ENCODE assay signal across 8 cellular contexts in genomic region chr15:83282859-83283812, GRCh38. TPM values are rescaled to one million over a fixed set of nuclear protein-coding genes. Genes with fewer than 3 reads are reported as not detected.
A peak's percentile ranks its signal among the peaks of the same experiment; 100 is the strongest.
DNase-seq lines count a peak whose midpoint lies in the region; ATAC-seq, FAIRE-seq and TF ChIP-seq lines count a peak whose summit lies in the region.

No MANE protein-coding gene starts in this region.

- no peaks in the 10 kb centered on the region for H3K9me1 ChIP-seq in keratinocyte (ENCODE audit: control insufficient read depth, extremely low read depth, insufficient read depth, low read length)

- CTCF ChIA-PET in MCF 10A (lab: Yijun Ruan, JAX), result interaction anchor here (0.7 to 1.3 kb wide), 4 partner anchors 39 to 153 kb away, joined by 3 read pairs; no protein-coding TSS in a partner anchor

- H2AFZ ChIP-seq in keratinocyte (ENCODE audit: control insufficient read depth, low read length), result no peak overlapping the region

- H3K27me3 ChIP-seq in keratinocyte (ENCODE audit: control insufficient read depth, extremely low read depth, insufficient read depth, low read length) (no peaks in the 10 kb centered on the region), thoracic aorta (replicated peaks; ENCODE audit: insufficient read depth) (peaks cover 18% of the 10 kb centered on the region)

- peaks cover 8% of the 10 kb centered on the region for H4K20me1 ChIP-seq in keratinocyte (ENCODE audit: control insufficient read depth, extremely low read depth, insufficient read depth, low read length)

- no peak for ATAC-seq in thoracic aorta (ENCODE audit: insufficient number of reproducible peaks, low FRiP score, low read depth)
- no peak for ATAC-seq in HG03571 (IDR thresholded peaks at IDR 0.05; ENCODE audit: unreplicated experiment)

- POLR2A ChIA-PET in MCF 10A (lab: Yijun Ruan, JAX), result interaction anchor here (0.5 to 11.4 kb wide), 14 partner anchors 8 to 670 kb away, joined by 3 to 269 read pairs (median 5); partner anchors contain the start of gene C15orf40

- H3K9me3 ChIP-seq in keratinocyte (ENCODE audit: control insufficient read depth, low read depth, low read length), result no peaks in the 10 kb centered on the region
- no peaks in the 10 kb centered on the region for H3K9me3 ChIP-seq in thoracic aorta

- H3K36me3 Mint-ChIP-seq in MCF 10A (ENCODE audit: insufficient read depth, unreplicated experiment), result peaks cover 54% of the 10 kb centered on the region

- H3K4me2 ChIP-seq in keratinocyte (ENCODE audit: control insufficient read depth, extremely low read depth, insufficient read depth, low read depth, low read length), result peak overlapping the region; percentile 87

- H3K36me3 ChIP-seq in keratinocyte (ENCODE audit: control insufficient read depth in 2 of 2, extremely low read depth in 1 of 2, insufficient read depth in 2 of 2, low read length in 2 of 2) (peaks cover 5 to 28% of the 10 kb centered on the region in 2 experiments), thoracic aorta (no peaks in the 10 kb centered on the region)

- H3K4me3 Mint-ChIP-seq in MCF 10A (ENCODE audit: unreplicated experiment), result peak overlapping the region; percentile 99

- H3K27ac ChIP-seq in keratinocyte (ENCODE audit: control insufficient read depth, insufficient read depth, low read length) (peak overlapping the region; percentile 88), thoracic aorta (no peak overlapping the region)

- TF ChIP-seq CTCF in MCF 10A (IDR thresholded peaks at IDR 0.05; ENCODE audit: unreplicated experiment) (no peak), keratinocyte (optimal IDR thresholded peaks at IDR 0.05 in 1 of 3, IDR thresholded peaks at IDR 0.05 in 1 of 3, conservative IDR thresholded peaks at IDR 0.05 in 1 of 3; ENCODE audit: extremely low read depth in 1 of 3, insufficient read depth in 2 of 3, low read length in 3 of 3) (no peak), thoracic aorta (IDR thresholded peaks at IDR 0.05) (no peak)

- BruUV-seq in MCF 10A (replicated peaks; lab: Mats Ljungman, UMichigan), result no TSS peak

- H3K4me1 ChIP-seq in keratinocyte (ENCODE audit: control insufficient read depth, extremely low read depth, insufficient read depth, low read length) (peaks cover 45% of the 10 kb centered on the region), thoracic aorta (ENCODE audit: control insufficient read depth in 1 of 2, low read depth in 2 of 2) (peaks cover 7 to 9% of the 10 kb centered on the region in 2 donors)

- H3K4me3 ChIP-seq in keratinocyte (ENCODE audit: control insufficient read depth in 2 of 3, extremely low read depth in 1 of 3, insufficient read depth in 2 of 3, low read depth in 1 of 3, low read length in 3 of 3) (peak overlapping the region; percentile 79 to 90 (median 83)), thoracic aorta (peak overlapping the region; percentile 67)

- H3K9ac ChIP-seq in keratinocyte (ENCODE audit: control insufficient read depth, extremely low read depth, insufficient read depth, low read length), result peak overlapping the region; percentile 94

- H3K4me1 Mint-ChIP-seq in MCF 10A (ENCODE audit: insufficient read depth, unreplicated experiment), result peaks cover 56% of the 10 kb centered on the region

- peak; percentile 18 for DNase-seq in activated CD4-positive, alpha-beta T cell treated with anti-CD3 and anti-CD28 coated beads for 48 hours
- DNase-seq in activated CD4-positive, alpha-beta T cell treated with anti-CD3 and anti-CD28 coated beads for 4 hours, result no peak
- DNase-seq in MCF 10A (ENCODE audit: unreplicated experiment) (peak; percentile 63), keratinocyte (ENCODE audit: low read depth, low spot score) (no peak), thoracic aorta (ENCODE audit: low spot score) (no peak), NCI-H2196 (lab: John Stamatoyannopoulos, UW; ENCODE audit: unreplicated experiment) (no peak), NCI-H2107 treated with DMSO at 0.1 percent for 48 hours (lab: John Stamatoyannopoulos, UW; ENCODE audit: unreplicated experiment) (no peak)

- H3K27ac Mint-ChIP-seq in MCF 10A (ENCODE audit: low read depth, unreplicated experiment), result peak overlapping the region; percentile 99

- no peak for FAIRE-seq in keratinocyte (lab: Jason Lieb, UNC)

- intact Hi-C loops in MCF 10A (cut with micrococcal nuclease), result loop anchor here (2.0 kb wide), 2 partner anchors 96 to 154 kb away; no protein-coding TSS in a partner anchor

- peaks cover 65% of the 10 kb centered on the region for H3K79me2 ChIP-seq in keratinocyte (ENCODE audit: control insufficient read depth, insufficient read depth, low read length)

- no peaks in the 10 kb centered on the region for H3K9me3 Mint-ChIP-seq in MCF 10A (ENCODE audit: unreplicated experiment)

- dilution Hi-C loops in keratinocyte (cut with MboI; ENCODE audit: extremely low pct_ligation_motif_present, low sequenced_read_pairs), result no loop called here

- H3K27me3 Mint-ChIP-seq in MCF 10A (ENCODE audit: insufficient read depth, unreplicated experiment), result no peaks in the 10 kb centered on the region

RNA-seq across cellular contexts. Expression of gene BNC1, which starts 1.3 kb away (rescaled TPM):
- total RNA-seq in MCF 10A (2022), result 68.3 and 93.5 TPM in 2 replicates
- 109 to 182 TPM (median 137 TPM) in 3 replicates for polyA plus RNA-seq in keratinocyte
- 17.3 TPM for polyA plus RNA-seq in keratinocyte (2011; ENCODE audit: low read depth)
- 94.9 and 129 TPM in 2 replicates for polyA plus RNA-seq in keratinocyte (2011; cell fraction: cytosol; rRNA removed)
- polyA plus RNA-seq in keratinocyte (2011; cell fraction: nucleus; rRNA removed), result 186 and 215 TPM in 2 replicates
- polyA plus RNA-seq in keratinocyte (2012; ENCODE audit: low replicate concordance), result 41.1 and 106 TPM in 2 replicates
- 161 to 227 TPM (median 203 TPM) in 3 replicates for polyA minus RNA-seq in keratinocyte
- 103 TPM for polyA minus RNA-seq in keratinocyte (2011; cell fraction: cytosol; rRNA and poly(A)+ RNA removed)
- polyA minus RNA-seq in keratinocyte (2011; cell fraction: nucleus; rRNA and poly(A)+ RNA removed), result 117 and 228 TPM in 2 replicates
- 1 to 10 TPM in 1 of 2 donors, under 1 TPM in 1; 0.49 to 1.2 TPM for total RNA-seq in thoracic aorta

Comparison
In these comparisons a context has a peak if more than half of its experiments do, and no peak if none do; other contexts are left out.
1. DNase-seq: peak in activated CD4-positive, alpha-beta T cell treated with anti-CD3 and anti-CD28 coated beads for 48 hours (single experiment) and MCF 10A (single experiment); none in activated CD4-positive, alpha-beta T cell treated with anti-CD3 and anti-CD28 coated beads for 4 hours (0 of 2), keratinocyte (single experiment), thoracic aorta (single experiment), NCI-H2196 (single experiment) and NCI-H2107 treated with DMSO at 0.1 percent for 48 hours (single experiment).
2. RNA of gene BNC1, which starts 1.3 kb away (total RNA-seq): 68.3 to 93.5 TPM in MCF 10A; 0.49 to 1.2 TPM in thoracic aorta; every median in the first group is over 10 times any median in the second.